In the genomic region with DNA sequence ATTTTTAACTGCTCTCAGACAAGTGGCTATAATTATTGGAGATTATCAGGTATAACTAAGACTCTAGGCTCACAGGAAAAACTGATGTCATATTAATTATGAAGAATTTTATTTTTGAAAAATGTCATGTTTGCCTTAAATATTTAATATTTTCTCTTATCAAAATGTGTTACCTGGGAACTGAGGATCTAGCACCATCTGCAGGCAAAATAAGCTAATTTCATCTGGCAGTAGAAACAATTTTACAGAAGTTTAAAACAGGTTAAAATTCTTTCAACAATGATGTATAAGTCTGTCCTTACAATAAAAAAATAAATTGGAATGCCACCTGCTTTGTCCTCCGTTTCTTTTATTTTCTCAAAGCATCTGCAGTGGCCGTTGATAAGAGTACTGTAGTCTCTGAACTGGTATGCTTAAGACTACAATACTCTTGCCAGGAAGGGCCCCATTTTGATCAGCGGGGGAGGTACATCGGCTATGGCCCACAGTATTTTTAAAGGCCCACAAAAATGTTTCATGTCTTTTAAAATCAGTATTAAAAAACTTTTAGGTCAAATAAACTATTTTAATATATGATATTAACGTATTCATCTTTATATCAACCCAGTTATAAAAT, we compare ENCODE assay signal across 9 cellular contexts.
DNase-seq lines count a peak whose midpoint lies in the region; ATAC-seq, FAIRE-seq and TF ChIP-seq lines count a peak whose summit lies in the region.
"Had no signal": no experiment of that assay in that cellular context is flagged by ENCODE, and none has a peak within 500 bp of the region (broad histone marks: within the 10 kb centered on the region; RNA-seq: fewer than 3 reads in every experiment).

No MANE protein-coding gene starts in this region.

- CTCF ChIA-PET in endothelial cell of umbilical vein (lab: Charles Lee): interaction anchor here (0.6 to 2.7 kb wide), 42 partner anchors 10 to 949 kb away, joined by 3 to 60 read pairs (median 4); partner anchors contain the start of gene THSD7A

- no peak overlapping the region for H2AFZ ChIP-seq in OCI-LY3 (ENCODE audit: low read depth, low read length)
- no peak overlapping the region for H2AFZ ChIP-seq in endothelial cell of umbilical vein (ENCODE audit: low read depth, low read length)

- POLR2A ChIA-PET in endothelial cell of umbilical vein (lab: Charles Lee): no interaction called here

- H3K4me1 ChIP-seq in OCI-LY3 (ENCODE audit: low read length) (peaks cover 31% of the 10 kb centered on the region), endothelial cell of umbilical vein (ENCODE audit: control insufficient read depth, extremely low read depth, insufficient read depth, low read length) (no peaks in the 10 kb centered on the region), ovary (ENCODE audit: insufficient read depth) (no peaks in the 10 kb centered on the region)
- H3K4me1 ChIP-seq: HAP-1 had no signal

- peak overlapping the region; percentile 42 for H3K4me3 ChIP-seq in OCI-LY3 (ENCODE audit: low read length)
- H3K4me3 ChIP-seq in endothelial cell of umbilical vein (replicated peaks in 1 of 3; ENCODE audit: insufficient read depth in 1 of 3, low read depth in 1 of 3, low read length in 3 of 3): no peak overlapping the region
- H3K4me3 ChIP-seq in ovary: no peak overlapping the region
- H3K4me3 ChIP-seq: HAP-1 had no signal

- no peak for TF ChIP-seq EP300 in ovary (IDR thresholded peaks at IDR 0.05)

- H3K36me3 ChIP-seq in OCI-LY3 (replicated peaks; ENCODE audit: low read depth, low read length) (no peaks in the 10 kb centered on the region), endothelial cell of umbilical vein (ENCODE audit: control insufficient read depth in 2 of 2, extremely low read depth in 1 of 2, insufficient read depth in 2 of 2, low read length in 2 of 2) (no peaks in the 10 kb centered on the region), ovary (no peaks in the 10 kb centered on the region)
- H3K36me3 ChIP-seq: HAP-1 had no signal

- H3K9me1 ChIP-seq in endothelial cell of umbilical vein (replicated peaks; ENCODE audit: control insufficient read depth, extremely low read depth, insufficient read depth, low read length): no peaks in the 10 kb centered on the region

- H4K20me1 ChIP-seq in OCI-LY3 (ENCODE audit: insufficient read depth, low read length): no peaks in the 10 kb centered on the region
- no peaks in the 10 kb centered on the region for H4K20me1 ChIP-seq in endothelial cell of umbilical vein (replicated peaks; ENCODE audit: control insufficient read depth, extremely low read depth, insufficient read depth, low read length)

- H3K36me3 Mint-ChIP-seq in progenitor cell of endocrine pancreas (ENCODE audit: insufficient read depth): no peaks in the 10 kb centered on the region

- H3K4me1 Mint-ChIP-seq in progenitor cell of endocrine pancreas (ENCODE audit: low read depth): peaks cover 4% of the 10 kb centered on the region

- intact Hi-C loops in endothelial cell of umbilical vein (cut with micrococcal nuclease): loop anchor here (1.0 kb wide), 4 partner anchors 255 to 949 kb away; no protein-coding TSS in a partner anchor
- intact Hi-C loops in ovary (cut with DNase I): no loop called here

- H3K4me2 ChIP-seq in OCI-LY3 (ENCODE audit: low read length): peak overlapping the region; percentile 44
- H3K4me2 ChIP-seq in endothelial cell of umbilical vein (ENCODE audit: insufficient read depth, low read length): no peak overlapping the region

- no TSS peak for BruUV-seq in endothelial cell of umbilical vein (replicated peaks; lab: Mats Ljungman, UMichigan)

- no peak for ATAC-seq in GM21528 (IDR thresholded peaks at IDR 0.05; ENCODE audit: low FRiP score, unreplicated experiment)

- no peak overlapping the region for H3K27ac ChIP-seq in OCI-LY3 (ENCODE audit: low read length)
- no peak overlapping the region for H3K27ac ChIP-seq in endothelial cell of umbilical vein (ENCODE audit: insufficient read depth, low read depth, low read length)
- H3K27ac ChIP-seq in ovary: no peak overlapping the region

- TF ChIP-seq CTCF in OCI-LY3 (IDR thresholded peaks at IDR 0.05; ENCODE audit: low read depth, low read length) (peak; percentile 77), endothelial cell of umbilical vein (IDR thresholded peaks at IDR 0.05; ENCODE audit: extremely low read depth in 1 of 2, insufficient read depth in 1 of 2, low read depth in 1 of 2, low read length in 2 of 2) (peak; percentile 32 to 38), progenitor cell of endocrine pancreas (IDR thresholded peaks at IDR 0.05; ENCODE audit: unreplicated experiment) (peak; percentile 77), ovary (IDR thresholded peaks at IDR 0.05) (peak in 1 of 3 donors; percentile 44)

- H3K9ac ChIP-seq in OCI-LY3 (ENCODE audit: low read length): peak overlapping the region; percentile 3; the same call in 1 of the 2 replicates
- H3K9ac ChIP-seq in endothelial cell of umbilical vein (replicated peaks; ENCODE audit: extremely low read depth, insufficient read depth, low read length): no peak overlapping the region

- TF ChIP-seq POLR2A in endothelial cell of umbilical vein (IDR thresholded peaks at IDR 0.05; ENCODE audit: low read depth, low read length) (no peak), ovary (IDR thresholded peaks at IDR 0.05) (no peak)

- dilution Hi-C loops in endothelial cell of umbilical vein (cut with MboI; ENCODE audit: extremely low pct_ligation_motif_present, low sequenced_read_pairs): no loop called here

- H3K9me3 ChIP-seq in OCI-LY3 (ENCODE audit: insufficient read depth, low read length) (0 out of 2 replicates have a peak, but pooled peaks cover 3% of the 10 kb centered on the region), endothelial cell of umbilical vein (replicated peaks; ENCODE audit: control insufficient read depth, insufficient read depth, low read length) (no peaks in the 10 kb centered on the region), ovary (no peaks in the 10 kb centered on the region)
- H3K9me3 ChIP-seq: HAP-1 had no signal

- H3K27ac Mint-ChIP-seq in progenitor cell of endocrine pancreas: no peak overlapping the region

- no peaks in the 10 kb centered on the region for H3K27me3 Mint-ChIP-seq in progenitor cell of endocrine pancreas

- no peaks in the 10 kb centered on the region for H3K9me3 Mint-ChIP-seq in progenitor cell of endocrine pancreas (ENCODE audit: low read depth)

- WGBS in ovary, 3 donors: 41 to 50% (median 43%) methylated on average over 5 of the region's 5 CpGs

- H3K79me2 ChIP-seq in OCI-LY3 (ENCODE audit: low read length): no peaks in the 10 kb centered on the region
- H3K79me2 ChIP-seq in endothelial cell of umbilical vein (ENCODE audit: control insufficient read depth, insufficient read depth, low read length): no peaks in the 10 kb centered on the region

- FAIRE-seq in endothelial cell of umbilical vein (lab: Jason Lieb, UNC): no peak

- H3K4me3 Mint-ChIP-seq in progenitor cell of endocrine pancreas (ENCODE audit: low read depth): no peak overlapping the region

- H3K27me3 ChIP-seq in OCI-LY3 (ENCODE audit: low read depth, low read length) (0 out of 2 replicates have a peak, but pooled peaks cover under 1% of the 10 kb centered on the region), endothelial cell of umbilical vein (ENCODE audit: control insufficient read depth in 2 of 2, insufficient read depth in 2 of 2, low read length in 2 of 2) (no peaks in the 10 kb centered on the region), ovary (no peaks in the 10 kb centered on the region)

- peak; percentile 26 for DNase-seq in A172 (ENCODE audit: low spot score)
- peak; percentile 18 for DNase-seq in EH (ENCODE audit: low read depth)
- peak; percentile 51 for DNase-seq in endothelial cell of umbilical vein (ENCODE audit: low read depth, low spot score)
- no peak for DNase-seq in progenitor cell of endocrine pancreas (ENCODE audit: low spot score, unreplicated experiment)
- no peak for DNase-seq in ovary
- no peak for DNase-seq in activated CD4-positive, alpha-beta T cell treated with anti-CD3 and anti-CD28 coated beads, Interleukin-2, amount 50 U/mL, for 1 hour

TF ChIP-seq in endothelial cell of umbilical vein, 7 proteins besides CTCF, POLR2A, EP300 and RAD21:
- no peak for TF ChIP-seq MAX (IDR thresholded peaks at IDR 0.05; ENCODE audit: insufficient read depth, insufficient read length)
- no peak for TF ChIP-seq POLR2AphosphoS5 (IDR thresholded peaks at IDR 0.05; ENCODE audit: insufficient read depth, low read depth, low read length)
- no peak for TF ChIP-seq EZH2 (IDR thresholded peaks at IDR 0.05; ENCODE audit: borderline replicate concordance, low read depth, low read length, severe bottlenecking)
- TF ChIP-seq JUN (IDR thresholded peaks at IDR 0.05; ENCODE audit: borderline replicate concordance, insufficient read depth, insufficient read length, low read depth): no peak
- no peak for TF ChIP-seq MYC (IDR thresholded peaks at IDR 0.05; ENCODE audit: low read depth, low read length)
- no peak for TF ChIP-seq FOS (IDR thresholded peaks at IDR 0.05; ENCODE audit: borderline replicate concordance, insufficient read depth, low read length)
- TF ChIP-seq GATA2 (IDR thresholded peaks at IDR 0.05; ENCODE audit: insufficient read depth, insufficient read length, low read depth, low read length): no peak

Comparison
In these comparisons a context has a peak if more than half of its experiments do, and no peak if none do; other contexts are left out.
1. DNase-seq: peak in A172 (single experiment), EH (single experiment) and endothelial cell of umbilical vein (single experiment); none in progenitor cell of endocrine pancreas (single experiment), ovary (0 of 5) and activated CD4-positive, alpha-beta T cell treated with anti-CD3 and anti-CD28 coated beads, Interleukin-2, amount 50 U/mL, for 1 hour (single experiment).